ENCODE assay signal across 12 cellular contexts in the genomic region with DNA sequence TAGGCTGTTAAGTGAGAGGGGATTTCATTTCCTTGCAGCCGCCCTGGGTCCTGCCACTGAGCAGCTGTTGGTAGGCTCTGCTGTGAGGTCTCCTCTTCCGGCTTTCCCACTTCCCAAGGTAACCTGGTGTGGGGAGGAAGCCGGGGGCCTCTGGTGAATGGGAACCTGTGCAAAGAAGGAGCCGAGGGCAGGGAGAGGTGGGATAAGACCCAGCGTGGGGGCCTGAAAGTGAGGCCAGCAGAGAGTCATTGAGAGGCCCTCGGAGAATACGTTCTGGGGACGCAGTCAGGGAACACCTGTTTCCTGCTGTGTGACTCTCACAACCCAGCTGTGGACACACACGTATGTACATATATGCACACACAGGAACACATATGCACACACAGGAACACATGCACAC.
A peak's percentile ranks its signal among the peaks of the same experiment; 100 is the strongest.
DNase-seq lines count a peak whose midpoint lies in the region; ATAC-seq, FAIRE-seq and TF ChIP-seq lines count a peak whose summit lies in the region.
"Had no signal": no experiment of that assay in that cellular context is flagged by ENCODE, and none has a peak within 500 bp of the region (broad histone marks: within the 10 kb centered on the region; RNA-seq: fewer than 3 reads in every experiment).

No MANE protein-coding gene starts in this region.

- H3K9ac ChIP-seq in BLaER1 treated with 17β-estradiol and CSF1 and Interleukin-3, amounts not matched to agents 10 nM and 100 nM, result peak overlapping the region; percentile 85 to 98 (median 95)
- no peak overlapping the region for H3K9ac ChIP-seq in K562 (ENCODE audit: insufficient read depth in 1 of 2, low read depth in 2 of 2, low read length in 2 of 2)

- TF ChIP-seq EP300 in K562 (IDR thresholded peaks at IDR 0.05; ENCODE audit: low read length), result no peak

- no peak for TF ChIP-seq CTCF in K562 (IDR thresholded peaks at IDR 0.05 in 2 of 3, conservative IDR thresholded peaks at IDR 0.05 in 1 of 3; ENCODE audit: insufficient read depth in 2 of 3, low read depth in 1 of 3, low read length in 3 of 3)
- no peak for TF ChIP-seq CTCF in neural crest cell (conservative IDR thresholded peaks at IDR 0.05)

- H3K4me2 ChIP-seq in BLaER1 treated with 17β-estradiol and CSF1 and Interleukin-3, amounts not matched to agents 10 nM and 100 nM, result peak overlapping the region; percentile 93 to 100 (median 96)
- H3K4me2 ChIP-seq in K562 (ENCODE audit: insufficient read depth, low read length), result no peak overlapping the region

- H3K27ac ChIP-seq in BLaER1 treated with 17β-estradiol and CSF1 and Interleukin-3, amounts not matched to agents 10 nM and 100 nM, result peak overlapping the region; percentile 88 to 99 (median 98)
- no peak overlapping the region for H3K27ac ChIP-seq in K562 (ENCODE audit: extremely low read depth, low read depth, low read length)

- H3K27ac Mint-ChIP-seq in neural crest cell (ENCODE audit: unreplicated experiment), result peak overlapping the region; percentile 75

- H4K20me1 ChIP-seq in BLaER1 treated with 17β-estradiol and CSF1 and Interleukin-3, amounts not matched to agents 10 nM and 100 nM, result peaks cover 0 to 55% (median 43%) of the 10 kb centered on the region in 11 experiments; a peak in 16 of 22 replicates
- H4K20me1 ChIP-seq in K562 (replicated peaks; ENCODE audit: control insufficient read depth, insufficient read depth, low read length), result no peaks in the 10 kb centered on the region

- no peak for TF ChIP-seq POLR2A in K562 (conservative IDR thresholded peaks at IDR 0.05)

- H3K79me2 ChIP-seq in K562 (ENCODE audit: control insufficient read depth, insufficient read depth, low read length), result no peaks in the 10 kb centered on the region

- WGBS in K562 (ENCODE audit: insufficient coverage, low coverage, missing lambda C conversion rate), result 25% methylated on average over 6 of the region's 9 CpGs

- H3K36me3 ChIP-seq in BLaER1 treated with 17β-estradiol and CSF1 and Interleukin-3, amounts not matched to agents 10 nM and 100 nM, result peaks cover 1 to 62% (median 39%) of the 10 kb centered on the region in 11 experiments; a peak in 18 of 22 replicates
- H3K36me3 ChIP-seq in K562 (ENCODE audit: control insufficient read depth, insufficient read depth, low read length), result no peaks in the 10 kb centered on the region
- H3K36me3 ChIP-seq: gastroesophageal sphincter had no signal

- POLR2A ChIA-PET in K562 (lab: Yijun Ruan, JAX), result no interaction called here

- TF ChIP-seq RAD21 in K562 (CRISPR knock-in tag; conservative IDR thresholded peaks at IDR 0.05 in 1 of 2, IDR thresholded peaks at IDR 0.05 in 1 of 2), result no peak

- peaks cover 0 to 20% (median 6%) of the 10 kb centered on the region in 11 experiments; a peak in 13 of 22 replicates for H3K9me3 ChIP-seq in BLaER1 treated with 17β-estradiol and CSF1 and Interleukin-3, amounts not matched to agents 10 nM and 100 nM (replicated peaks in 1 of 11)
- no peaks in the 10 kb centered on the region for H3K9me3 ChIP-seq in K562 (replicated peaks; ENCODE audit: control insufficient read depth, insufficient read depth, low read depth, low read length)
- H3K9me3 ChIP-seq: gastroesophageal sphincter had no signal

- peak; percentile 99 for FAIRE-seq in HTR-8/SVneo (lab: Jason Lieb, UNC)
- no peak for FAIRE-seq in K562 (lab: Jason Lieb, UNC)
- FAIRE-seq: colon had no signal

- ATAC-seq in K562, result no peak
- ATAC-seq in HG03025 (IDR thresholded peaks at IDR 0.05; ENCODE audit: low FRiP score, unreplicated experiment), result no peak
- ATAC-seq: gastroesophageal sphincter had no signal

- H3K4me1 ChIP-seq in BLaER1 treated with 17β-estradiol and CSF1 and Interleukin-3, amounts not matched to agents 10 nM and 100 nM, result peaks cover 78 to 98% (median 86%) of the 10 kb centered on the region in 10 experiments
- peaks cover 5 to 7% of the 10 kb centered on the region in 2 experiments; a peak in 1 of 5 replicates for H3K4me1 ChIP-seq in K562 (replicated peaks in 1 of 2; ENCODE audit: control insufficient read depth in 2 of 2, insufficient read depth in 2 of 2, low read length in 2 of 2)

- no peaks in the 10 kb centered on the region for H3K9me3 Mint-ChIP-seq in neural crest cell

- no peaks in the 10 kb centered on the region for H3K9me1 ChIP-seq in K562 (ENCODE audit: control insufficient read depth, insufficient read depth, low read length)

- no peaks in the 10 kb centered on the region for H3K27me3 Mint-ChIP-seq in neural crest cell (ENCODE audit: low read depth)

- no peaks in the 10 kb centered on the region for H3K36me3 Mint-ChIP-seq in neural crest cell (ENCODE audit: low read depth)

- 0 out of 2 replicates have a peak overlapping the region, but pooled peaks have one; percentile 79 for H2AFZ ChIP-seq in K562 (ENCODE audit: low read depth, low read length)

- BruUV-seq in K562 (replicated peaks; lab: Mats Ljungman, UMichigan), result no TSS peak

- intact Hi-C loops in K562 (cut with micrococcal nuclease), result loop anchor here (5.0 kb wide), 1 partner anchor 1063 kb away; no protein-coding TSS in a partner anchor

- H3K4me3 ChIP-seq in BLaER1 treated with 17β-estradiol and CSF1 and Interleukin-3, amounts not matched to agents 10 nM and 100 nM, result peak overlapping the region; percentile 37 to 85 (median 74); a peak in 19 of 20 replicates
- H3K4me3 ChIP-seq in K562, result no peak overlapping the region
- H3K4me3 ChIP-seq: gastroesophageal sphincter had no signal

- CTCF ChIA-PET in K562 (lab: Yijun Ruan, JAX; ENCODE audit: low intra/inter-chr PET ratio), result no interaction called here

- H3K4me3 Mint-ChIP-seq in neural crest cell, result no peak overlapping the region

- in situ Hi-C loops in K562 (cut with MboI), result no loop called here

- peaks cover 9% of the 10 kb centered on the region for H3K4me1 Mint-ChIP-seq in neural crest cell

- no peak for DNase-seq in HTR-8/SVneo (ENCODE audit: insufficient read length, low spot score)
- DNase-seq in K562 (ENCODE audit: extremely low read depth in 1 of 4, low spot score in 3 of 4), result no peak
- DNase-seq in neural crest cell (ENCODE audit: low read depth, low spot score), result no peak
- DNase-seq in anterior cingulate cortex (lab: John Stamatoyannopoulos, UW), result no peak
- DNase-seq in NCI-H446 treated with DMSO at 0.1 percent for 48 hours (lab: John Stamatoyannopoulos, UW), result no peak
- no peak for DNase-seq in NCI-H1694 (lab: John Stamatoyannopoulos, UW)
- DNase-seq: mammary epithelial cell, NCI-H748 treated with DMSO at 0.1 percent for 48 hours had no signal

- H3K27me3 ChIP-seq in BLaER1 treated with 17β-estradiol and CSF1 and Interleukin-3, amounts not matched to agents 10 nM and 100 nM, result no peaks in the 10 kb centered on the region
- H3K27me3 ChIP-seq in K562 (ENCODE audit: control insufficient read depth in 2 of 2, insufficient read depth in 2 of 2, low read length in 2 of 2), result peaks cover 0 to 23% of the 10 kb centered on the region in 2 experiments; a peak in 2 of 5 replicates

TF ChIP-seq in K562, 482 proteins besides CTCF, POLR2A, EP300 and RAD21:
- TF ChIP-seq, protein P1, sequence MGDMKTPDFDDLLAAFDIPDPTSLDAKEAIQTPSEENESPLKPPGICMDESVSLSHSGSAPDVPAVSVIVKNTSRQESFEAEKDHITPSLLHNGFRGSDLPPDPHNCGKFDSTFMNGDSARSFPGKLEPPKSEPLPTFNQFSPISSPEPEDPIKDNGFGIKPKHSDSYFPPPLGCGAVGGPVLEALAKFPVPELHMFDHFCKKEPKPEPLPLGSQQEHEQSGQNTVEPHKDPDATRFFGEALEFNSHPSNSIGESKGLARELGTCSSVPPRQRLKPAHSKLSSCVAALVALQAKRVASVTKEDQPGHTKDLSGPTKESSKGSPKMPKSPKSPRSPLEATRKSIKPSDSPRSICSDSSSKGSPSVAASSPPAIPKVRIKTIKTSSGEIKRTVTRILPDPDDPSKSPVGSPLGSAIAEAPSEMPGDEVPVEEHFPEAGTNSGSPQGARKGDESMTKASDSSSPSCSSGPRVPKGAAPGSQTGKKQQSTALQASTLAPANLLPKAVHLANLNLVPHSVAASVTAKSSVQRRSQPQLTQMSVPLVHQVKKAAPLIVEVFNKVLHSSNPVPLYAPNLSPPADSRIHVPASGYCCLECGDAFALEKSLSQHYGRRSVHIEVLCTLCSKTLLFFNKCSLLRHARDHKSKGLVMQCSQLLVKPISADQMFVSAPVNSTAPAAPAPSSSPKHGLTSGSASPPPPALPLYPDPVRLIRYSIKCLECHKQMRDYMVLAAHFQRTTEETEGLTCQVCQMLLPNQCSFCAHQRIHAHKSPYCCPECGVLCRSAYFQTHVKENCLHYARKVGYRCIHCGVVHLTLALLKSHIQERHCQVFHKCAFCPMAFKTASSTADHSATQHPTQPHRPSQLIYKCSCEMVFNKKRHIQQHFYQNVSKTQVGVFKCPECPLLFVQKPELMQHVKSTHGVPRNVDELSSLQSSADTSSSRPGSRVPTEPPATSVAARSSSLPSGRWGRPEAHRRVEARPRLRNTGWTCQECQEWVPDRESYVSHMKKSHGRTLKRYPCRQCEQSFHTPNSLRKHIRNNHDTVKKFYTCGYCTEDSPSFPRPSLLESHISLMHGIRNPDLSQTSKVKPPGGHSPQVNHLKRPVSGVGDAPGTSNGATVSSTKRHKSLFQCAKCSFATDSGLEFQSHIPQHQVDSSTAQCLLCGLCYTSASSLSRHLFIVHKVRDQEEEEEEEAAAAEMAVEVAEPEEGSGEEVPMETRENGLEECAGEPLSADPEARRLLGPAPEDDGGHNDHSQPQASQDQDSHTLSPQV (IDR thresholded peaks at IDR 0.05), result no peak
- TF ChIP-seq, protein P2, sequence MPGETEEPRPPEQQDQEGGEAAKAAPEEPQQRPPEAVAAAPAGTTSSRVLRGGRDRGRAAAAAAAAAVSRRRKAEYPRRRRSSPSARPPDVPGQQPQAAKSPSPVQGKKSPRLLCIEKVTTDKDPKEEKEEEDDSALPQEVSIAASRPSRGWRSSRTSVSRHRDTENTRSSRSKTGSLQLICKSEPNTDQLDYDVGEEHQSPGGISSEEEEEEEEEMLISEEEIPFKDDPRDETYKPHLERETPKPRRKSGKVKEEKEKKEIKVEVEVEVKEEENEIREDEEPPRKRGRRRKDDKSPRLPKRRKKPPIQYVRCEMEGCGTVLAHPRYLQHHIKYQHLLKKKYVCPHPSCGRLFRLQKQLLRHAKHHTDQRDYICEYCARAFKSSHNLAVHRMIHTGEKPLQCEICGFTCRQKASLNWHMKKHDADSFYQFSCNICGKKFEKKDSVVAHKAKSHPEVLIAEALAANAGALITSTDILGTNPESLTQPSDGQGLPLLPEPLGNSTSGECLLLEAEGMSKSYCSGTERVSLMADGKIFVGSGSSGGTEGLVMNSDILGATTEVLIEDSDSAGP (CRISPR knock-in tag; IDR thresholded peaks at IDR 0.05), result no peak

Comparison
In these comparisons a context has a peak if more than half of its experiments do, and no peak if none do; other contexts are left out.
1. H3K9ac ChIP-seq: peak in BLaER1 treated with 17β-estradiol and CSF1 and Interleukin-3, amounts not matched to agents 10 nM and 100 nM (11 of 11); none in K562 (0 of 2).